Comparison of ENCODE assay signal across 14 cellular contexts in genomic region chr5:139908749-139909148, GRCh38.
DNase-seq lines count a peak whose midpoint lies in the region; ATAC-seq, FAIRE-seq and TF ChIP-seq lines count a peak whose summit lies in the region.
"Had no signal": no experiment of that assay in that cellular context is flagged by ENCODE, and none has a peak within 500 bp of the region (broad histone marks: within the 10 kb centered on the region; RNA-seq: fewer than 3 reads in every experiment).

No MANE protein-coding gene starts in this region.

- H2AFZ ChIP-seq in SK-N-SH (ENCODE audit: low read depth) = no peak overlapping the region
- H2AFZ ChIP-seq: parathyroid adenoma had no signal

- no peaks in the 10 kb centered on the region for H3K36me3 Mint-ChIP-seq in activated B cell treated with CpG ODN at 0.5 μM for 24 hours (ENCODE audit: low read depth)
- H3K36me3 Mint-ChIP-seq: activated naive CD8-positive, alpha-beta T cell had no signal

- no peak for TF ChIP-seq POLR2A in testis (IDR thresholded peaks at IDR 0.05)

- H3K4me1 Mint-ChIP-seq in activated B cell treated with CpG ODN at 0.5 μM for 24 hours = no peaks in the 10 kb centered on the region

- H3K4me3 Mint-ChIP-seq in activated B cell treated with CpG ODN at 0.5 μM for 24 hours = no peak overlapping the region
- H3K4me3 Mint-ChIP-seq: activated naive CD8-positive, alpha-beta T cell had no signal

- H3K27ac ChIP-seq in SK-N-SH (ENCODE audit: low read depth in 2 of 2, low read length in 1 of 2) (no peak overlapping the region; a peak in 1 of 4 replicates), testis (no peak overlapping the region)
- H3K27ac ChIP-seq: foreskin keratinocyte, parathyroid adenoma had no signal

- CTCF ChIA-PET in SK-N-SH (lab: Yijun Ruan, JAX) = interaction anchor here (0.8 to 4.2 kb wide), 4 partner anchors 11 to 121 kb away, joined by 3 to 24 read pairs (median 8); no protein-coding TSS in a partner anchor
- CTCF ChIA-PET in activated B cell treated with CpG ODN at 0.5 μM for 24 hours (lab: Charles Lee) = no interaction called here

- H4K20me1 ChIP-seq in SK-N-SH (ENCODE audit: insufficient read depth) = no peaks in the 10 kb centered on the region

- H3K36me3 ChIP-seq in SK-N-SH (replicated peaks in 1 of 2; ENCODE audit: control insufficient read depth in 1 of 2, insufficient read depth in 2 of 2, low read length in 1 of 2) (no peaks in the 10 kb centered on the region), testis (ENCODE audit: low read depth, missing control alignments) (no peaks in the 10 kb centered on the region)

- no peak overlapping the region for H3K4me2 ChIP-seq in SK-N-SH

- FAIRE-seq in HTR-8/SVneo (lab: Jason Lieb, UNC) = no peak
- FAIRE-seq: colon had no signal

- H3F3A ChIP-seq in SK-N-SH (replicated peaks; ENCODE audit: insufficient read depth) = no peaks in the 10 kb centered on the region

- H3K9ac ChIP-seq in SK-N-SH = no peak overlapping the region
- H3K9ac ChIP-seq: parathyroid adenoma had no signal

- H3K4me3 ChIP-seq in SK-N-SH (ENCODE audit: low read depth in 2 of 2, low read length in 1 of 2) (no peak overlapping the region), fibroblast of villous mesenchyme (ENCODE audit: low read depth, low read length) (no peak overlapping the region), testis (no peak overlapping the region)

- H3K4me1 ChIP-seq in SK-N-SH (ENCODE audit: control insufficient read depth in 1 of 2, insufficient read depth in 2 of 2, low read depth in 1 of 2, low read length in 1 of 2) (peaks cover 0 to 45% of the 10 kb centered on the region in 2 experiments; a peak in 1 of 4 replicates), testis (peaks cover 17% of the 10 kb centered on the region)

- H3K27me3 ChIP-seq in SK-N-SH (ENCODE audit: insufficient read depth) = peaks cover 19% of the 10 kb centered on the region; the same call in 1 of the 2 replicates
- H3K27me3 ChIP-seq in testis = no peaks in the 10 kb centered on the region

- no peak overlapping the region for H3K27ac Mint-ChIP-seq in activated B cell treated with CpG ODN at 0.5 μM for 24 hours
- H3K27ac Mint-ChIP-seq: activated naive CD8-positive, alpha-beta T cell had no signal

- H3K9me2 ChIP-seq in SK-N-SH = no peaks in the 10 kb centered on the region

- H3K9me3 Mint-ChIP-seq in activated B cell treated with CpG ODN at 0.5 μM for 24 hours = no peaks in the 10 kb centered on the region

- POLR2A ChIA-PET in SK-N-SH (lab: Yijun Ruan, JAX) (no interaction called here), activated B cell treated with CpG ODN at 0.5 μM for 24 hours (lab: Charles Lee) (no interaction called here)

- ATAC-seq in SK-N-SH treated with all-trans-retinoic acid at 6 μM for 48 hours (no peak), activated B cell treated with CpG ODN at 0.5 μM for 24 hours (ENCODE audit: low read depth) (no peak), HG03135 (IDR thresholded peaks at IDR 0.05; ENCODE audit: unreplicated experiment) (no peak)
- ATAC-seq: foreskin keratinocyte had no signal

- H3K79me2 ChIP-seq in SK-N-SH (ENCODE audit: insufficient read depth) = no peaks in the 10 kb centered on the region

- H3K9me3 ChIP-seq in SK-N-SH (no peaks in the 10 kb centered on the region), testis (no peaks in the 10 kb centered on the region)

- DNase-seq in SK-N-SH = peak; percentile 50
- peak; percentile 5 for DNase-seq in activated B cell treated with CpG ODN at 0.5 μM for 24 hours
- DNase-seq in fibroblast of villous mesenchyme (ENCODE audit: low read depth) = peak; percentile 6
- peak; percentile 67 for DNase-seq in testis
- DNase-seq in HTR-8/SVneo (ENCODE audit: insufficient read length, low spot score) = no peak
- DNase-seq in NCI-H345 (lab: John Stamatoyannopoulos, UW) = no peak
- DNase-seq: NCI-H510A treated with DMSO at 0.1 percent for 48 hours; stimulated activated CD8-positive, alpha-beta memory T cell treated with anti-CD3 and anti-CD28 coated beads, Interleukin-4, amount 100 ng/mL, for 48 hours had no signal

- TF ChIP-seq RAD21 in SK-N-SH (IDR thresholded peaks at IDR 0.05; ENCODE audit: low read length) = no peak

- intact Hi-C loops in activated B cell treated with CpG ODN at 0.5 μM for 24 hours (cut with micrococcal nuclease) = no loop called here
- intact Hi-C loops in testis (cut with DNase I; ENCODE audit: low total_unique reads) = no loop called here

- TF ChIP-seq CTCF in SK-N-SH (IDR thresholded peaks at IDR 0.05) (no peak), activated B cell treated with CpG ODN at 0.5 μM for 24 hours (IDR thresholded peaks at IDR 0.05) (no peak), fibroblast of villous mesenchyme (IDR thresholded peaks at IDR 0.05; ENCODE audit: insufficient read depth, low read depth, low read length) (no peak), testis (IDR thresholded peaks at IDR 0.05) (no peak)

- 0 out of 4 replicates have a peak, but pooled peaks of 1 of the 2 experiments have one; percentile 33 for TF ChIP-seq EP300 in SK-N-SH (IDR thresholded peaks at IDR 0.05; ENCODE audit: borderline replicate concordance in 1 of 2, low read depth in 1 of 2, low read length in 1 of 2)

- peaks cover 9% of the 10 kb centered on the region for H3K27me3 Mint-ChIP-seq in activated B cell treated with CpG ODN at 0.5 μM for 24 hours

- WGBS in SK-N-SH (ENCODE audit: low lambda C conversion rate) = 44% methylated on average over 2 of the region's 2 CpGs
- 72 to 78% methylated on average over 2 of the region's 2 CpGs for WGBS in testis, 2 donors

TF ChIP-seq in SK-N-SH, 30 proteins besides CTCF, POLR2A, EP300 and RAD21:
- no peak for TF ChIP-seq USF2 (IDR thresholded peaks at IDR 0.05; ENCODE audit: borderline replicate concordance, low read depth, low read length)
- no peak for TF ChIP-seq SMC3 (IDR thresholded peaks at IDR 0.05; ENCODE audit: low read depth, low read length)
- TF ChIP-seq MEF2A (IDR thresholded peaks at IDR 0.05; ENCODE audit: borderline replicate concordance, low read depth) = no peak
- TF ChIP-seq NRF1 (IDR thresholded peaks at IDR 0.05; ENCODE audit: low read depth, low read length) = no peak
- no peak for TF ChIP-seq FOXJ3 (CRISPR knock-in tag; IDR thresholded peaks at IDR 0.05)
- no peak for TF ChIP-seq MAX (IDR thresholded peaks at IDR 0.05; ENCODE audit: low read depth)

TF ChIP-seq in SK-N-SH treated with all-trans-retinoic acid at 6 μM for 48 hours, 23 proteins besides CTCF, POLR2A, EP300 and RAD21:
- TF ChIP-seq PATZ1 (CRISPR knock-in tag; IDR thresholded peaks at IDR 0.05; ENCODE audit: borderline replicate concordance) (no peak), ISL1 (CRISPR knock-in tag; IDR thresholded peaks at IDR 0.05) (no peak), CREB5 (CRISPR knock-in tag; IDR thresholded peaks at IDR 0.05; ENCODE audit: low read depth) (no peak), ZFP30 (CRISPR knock-in tag; IDR thresholded peaks at IDR 0.05) (no peak), ZFP3 (CRISPR knock-in tag; IDR thresholded peaks at IDR 0.05) (no peak), ZNF565 (CRISPR knock-in tag; conservative IDR thresholded peaks at IDR 0.05; ENCODE audit: low read depth) (no peak), ARNTL (CRISPR knock-in tag; IDR thresholded peaks at IDR 0.05; ENCODE audit: borderline replicate concordance, low read depth) (no peak), TOX (CRISPR knock-in tag; IDR thresholded peaks at IDR 0.05; ENCODE audit: borderline replicate concordance) (no peak), PPARA (CRISPR knock-in tag; IDR thresholded peaks at IDR 0.05; ENCODE audit: borderline replicate concordance) (no peak), ZC3H10 (CRISPR knock-in tag; IDR thresholded peaks at IDR 0.05) (no peak), TCF4 (CRISPR knock-in tag; IDR thresholded peaks at IDR 0.05; ENCODE audit: borderline replicate concordance) (no peak)

Comparison
In these comparisons a context has a peak if more than half of its experiments do, and no peak if none do; other contexts are left out.
1. DNase-seq: peak in SK-N-SH (single experiment), activated B cell treated with CpG ODN at 0.5 μM for 24 hours (single experiment), fibroblast of villous mesenchyme (single experiment) and testis (single experiment); none in HTR-8/SVneo (single experiment) and NCI-H345 (single experiment).